In genomic region chr1:240611619-240612490, GRCh38 we compare ENCODE assay signal across 8 cellular contexts.
A peak's percentile ranks its signal among the peaks of the same experiment; 100 is the strongest.
DNase-seq lines count a peak whose midpoint lies in the region; ATAC-seq and FAIRE-seq lines count a peak whose summit lies in the region.

GREM2 (minus strand) TSS chr1:240612155; CDS start chr1:240493475, 118,680 bp downstream.

- peak; percentile 40 for FAIRE-seq in HTR-8/SVneo (lab: Jason Lieb, UNC)

- H3K27ac ChIP-seq in caudate nucleus (ENCODE audit: low read depth, low read length): no peak within 1 kb of the TSS

- ATAC-seq in GM21515 (IDR thresholded peaks at IDR 0.05; ENCODE audit: unreplicated experiment): peak; percentile 82

- DNase-seq in DMS53 treated with DMSO at 0.1 percent for 48 hours (lab: John Stamatoyannopoulos, UW; ENCODE audit: unreplicated experiment) (peak; percentile 69), HTR-8/SVneo (ENCODE audit: insufficient read length, low spot score) (peak; percentile 61), T-helper 22 cell (ENCODE audit: low read depth) (peak; percentile 8), caudate nucleus (lab: John Stamatoyannopoulos, UW) (peak in 48 of 61 donors; percentile 2 to 74 (median 30)), kidney tubule cell (ENCODE audit: low spot score) (peak; percentile 23), SKM-1 treated with dmso at 0.1 percent for 144 hours (lab: John Stamatoyannopoulos, UW; ENCODE audit: unreplicated experiment) (no peak)
- DNase-seq in stimulated activated CD4-positive, alpha-beta T cell treated with anti-CD3 and anti-CD28 coated beads, Interleukin-15, amount 100 ng/mL, for 24 hours: peak; percentile 52
